ENCODE assay signal across 14 cellular contexts in the genomic region with DNA sequence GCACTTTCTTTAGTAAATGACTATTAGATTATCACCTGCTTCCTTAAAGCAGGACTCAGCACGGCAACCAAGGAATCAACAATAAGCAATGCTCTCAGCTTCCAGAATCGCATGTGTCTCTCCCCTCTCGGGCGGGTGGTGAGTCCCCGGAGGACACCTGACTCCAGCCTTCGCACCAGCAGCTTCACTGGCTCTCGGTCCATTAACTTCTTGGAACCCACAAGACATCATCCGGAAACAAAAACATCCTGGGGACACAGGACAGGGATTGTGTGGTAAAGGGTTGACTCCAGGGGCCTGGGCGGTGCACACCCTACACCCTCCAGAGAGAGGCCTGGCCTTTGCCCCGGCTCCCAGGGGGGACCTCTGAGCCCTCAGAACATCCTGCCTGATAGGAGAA. TPM values are rescaled to one million over a fixed set of nuclear protein-coding genes. Genes with fewer than 3 reads are reported as not detected.
A peak's percentile ranks its signal among the peaks of the same experiment; 100 is the strongest.
DNase-seq lines count a peak whose midpoint lies in the region; ATAC-seq and TF ChIP-seq lines count a peak whose summit lies in the region.
"Had no signal": no experiment of that assay in that cellular context is flagged by ENCODE, and none has a peak within 500 bp of the region (broad histone marks: within the 10 kb centered on the region; RNA-seq: fewer than 3 reads in every experiment).

No MANE protein-coding gene starts in this region.

- peak; percentile 79; the same call in 1 of the 2 replicates for TF ChIP-seq EP300 in Ishikawa (IDR thresholded peaks at IDR 0.05; ENCODE audit: borderline replicate concordance)

- no peaks in the 10 kb centered on the region for H3K9me3 ChIP-seq in right cardiac atrium (ENCODE audit: control insufficient read depth, low read length)
- no peaks in the 10 kb centered on the region for H3K9me3 ChIP-seq in left ventricle myocardium inferior (replicated peaks)
- no peaks in the 10 kb centered on the region for H3K9me3 ChIP-seq in CD8-positive, alpha-beta memory T cell (ENCODE audit: low read length)
- H3K9me3 ChIP-seq: BE2C had no signal

- intact Hi-C loops in right cardiac atrium (cut with DNase I): no loop called here
- intact Hi-C loops in left ventricle myocardium inferior (cut with micrococcal nuclease): no loop called here

- H3K4me1 Mint-ChIP-seq in CD8-positive, alpha-beta memory T cell: no peaks in the 10 kb centered on the region
- H3K4me1 Mint-ChIP-seq: GM23338 had no signal

- TF ChIP-seq CTCF in left ventricle myocardium inferior (IDR thresholded peaks at IDR 0.05; ENCODE audit: borderline replicate concordance): no peak

- ATAC-seq in right cardiac atrium: no peak
- ATAC-seq in GM21619 (IDR thresholded peaks at IDR 0.05; ENCODE audit: unreplicated experiment): no peak
- no peak for ATAC-seq in HG03469 (IDR thresholded peaks at IDR 0.05; ENCODE audit: unreplicated experiment)
- ATAC-seq: GM23338 had no signal

- POLR2A ChIA-PET in CD8-positive, alpha-beta memory T cell (lab: Charles Lee): no interaction called here

- no peak overlapping the region for H3K4me3 ChIP-seq in right cardiac atrium (ENCODE audit: low read length)
- H3K4me3 ChIP-seq in left ventricle myocardium inferior: no peak overlapping the region
- no peak overlapping the region for H3K4me3 ChIP-seq in CD8-positive, alpha-beta memory T cell (ENCODE audit: low read length)
- H3K4me3 ChIP-seq: GM23338 had no signal

- H3K27me3 Mint-ChIP-seq in CD8-positive, alpha-beta memory T cell: no peaks in the 10 kb centered on the region

- WGBS in right cardiac atrium: 85% methylated on average over 10 of the region's 10 CpGs

- no peak for TF ChIP-seq RAD21 in Ishikawa (IDR thresholded peaks at IDR 0.05; ENCODE audit: low read depth)

- H3K27ac Mint-ChIP-seq in CD8-positive, alpha-beta memory T cell: no peak overlapping the region
- H3K27ac Mint-ChIP-seq: GM23338 had no signal

- no peak overlapping the region for H3K4me3 Mint-ChIP-seq in CD8-positive, alpha-beta memory T cell
- H3K4me3 Mint-ChIP-seq: GM23338 had no signal

- peaks cover 0 to 43% (median 3%) of the 10 kb centered on the region in 3 donors for H3K36me3 Mint-ChIP-seq in CD8-positive, alpha-beta memory T cell

- no peaks in the 10 kb centered on the region for H3K9me3 Mint-ChIP-seq in CD8-positive, alpha-beta memory T cell
- H3K9me3 Mint-ChIP-seq: GM23338 had no signal

- CTCF ChIA-PET in CD8-positive, alpha-beta memory T cell (lab: Charles Lee): no interaction called here

- H3K27ac ChIP-seq in right cardiac atrium (ENCODE audit: low read length): no peak overlapping the region
- H3K27ac ChIP-seq in left ventricle myocardium inferior (replicated peaks): no peak overlapping the region
- H3K27ac ChIP-seq in CD8-positive, alpha-beta memory T cell (ENCODE audit: low read depth, low read length): no peak overlapping the region

- peak in 2 of 3 donors; percentile 6 to 25 for DNase-seq in right cardiac atrium
- no peak for DNase-seq in left ventricle myocardium inferior
- DNase-seq in kidney tubule cell (ENCODE audit: low spot score): peak; percentile 39
- DNase-seq in CD8-positive, alpha-beta memory T cell: no peak
- DNase-seq: BE2C, Calu3, DMS 273 treated with DMSO at 0.1 percent for 48 hours, H7 had no signal

- peaks cover 32% of the 10 kb centered on the region for H3K36me3 ChIP-seq in left ventricle myocardium inferior
- no peaks in the 10 kb centered on the region for H3K36me3 ChIP-seq in CD8-positive, alpha-beta memory T cell (ENCODE audit: insufficient read depth, low read length)

- H3K27me3 ChIP-seq in right cardiac atrium (ENCODE audit: control insufficient read depth, insufficient read depth) (no peaks in the 10 kb centered on the region), left ventricle myocardium inferior (ENCODE audit: low read depth) (no peaks in the 10 kb centered on the region)
- H3K27me3 ChIP-seq in CD8-positive, alpha-beta memory T cell (ENCODE audit: insufficient read depth, low read length, poor library complexity, severe bottlenecking): no peaks in the 10 kb centered on the region
- H3K27me3 ChIP-seq: BE2C had no signal

- H3K4me1 ChIP-seq in right cardiac atrium (ENCODE audit: control insufficient read depth, insufficient read depth, low read length) (no peaks in the 10 kb centered on the region), left ventricle myocardium inferior (peaks cover 12% of the 10 kb centered on the region)
- H3K4me1 ChIP-seq in CD8-positive, alpha-beta memory T cell (ENCODE audit: insufficient read depth, low read length): no peaks in the 10 kb centered on the region

TF ChIP-seq in Ishikawa, 13 proteins besides CTCF, POLR2A, EP300 and RAD21:
- TF ChIP-seq TCF12 (IDR thresholded peaks at IDR 0.05; ENCODE audit: low read depth) (peak; percentile 83), NFIC (IDR thresholded peaks at IDR 0.05) (peak; percentile 69), TEAD4 (IDR thresholded peaks at IDR 0.05) (peak; percentile 55), CREB1 (IDR thresholded peaks at IDR 0.05; ENCODE audit: low read depth) (no peak), EGR1 (IDR thresholded peaks at IDR 0.05) (no peak)
- TF ChIP-seq, protein P1, sequence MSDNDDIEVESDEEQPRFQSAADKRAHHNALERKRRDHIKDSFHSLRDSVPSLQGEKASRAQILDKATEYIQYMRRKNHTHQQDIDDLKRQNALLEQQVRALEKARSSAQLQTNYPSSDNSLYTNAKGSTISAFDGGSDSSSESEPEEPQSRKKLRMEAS (IDR thresholded peaks at IDR 0.05): peak; percentile 36; the same call in 1 of the 2 replicates

RNA-seq across cellular contexts. Expression of a gene that starts 22.7 kb away (rescaled TPM):
- 1 to 10 TPM; 2.3 to 7.5 (median 4.6) TPM for total RNA-seq in right cardiac atrium
- 1.0 TPM for polyA plus RNA-seq in right cardiac atrium
- total RNA-seq in left ventricle myocardium inferior: 1.4 TPM
- total RNA-seq in CD8-positive, alpha-beta memory T cell: not detected
- polyA plus RNA-seq in CD8-positive, alpha-beta memory T cell: not detected
- total RNA-seq: Calu3, Daoy, H7 had no signal
- polyA plus RNA-seq: AG04450, GM23338 had no signal

RNA-seq across cellular contexts. Expression of a gene that starts 23.9 kb away (rescaled TPM):
- total RNA-seq in right cardiac atrium (10 to 100 TPM; 13.6 to 24.4 (median 18.7) TPM), left ventricle myocardium inferior (14.1 TPM)
- 22.5 TPM for polyA plus RNA-seq in right cardiac atrium
- 10 to 100 TPM; 29.6 to 30.4 TPM for total RNA-seq in CD8-positive, alpha-beta memory T cell
- polyA plus RNA-seq in CD8-positive, alpha-beta memory T cell: 10.6 TPM

RNA-seq across cellular contexts. Expression of a gene that starts 24.1 kb away (rescaled TPM):
- 10 to 100 TPM; 27.9 to 34.0 (median 30.5) TPM for total RNA-seq in right cardiac atrium
- 28.9 TPM for polyA plus RNA-seq in right cardiac atrium
- total RNA-seq in left ventricle myocardium inferior: 28.0 TPM
- 10 to 100 TPM; 27.9 to 28.4 TPM for total RNA-seq in CD8-positive, alpha-beta memory T cell
- 29.9 TPM for polyA plus RNA-seq in CD8-positive, alpha-beta memory T cell

RNA-seq across cellular contexts. Expression of a gene that starts 35.2 kb away (rescaled TPM):
- total RNA-seq in right cardiac atrium (not detected), left ventricle myocardium inferior (not detected)
- not detected for polyA plus RNA-seq in right cardiac atrium
- not detected for total RNA-seq in CD8-positive, alpha-beta memory T cell
- not detected for polyA plus RNA-seq in CD8-positive, alpha-beta memory T cell
- total RNA-seq: Calu3, Daoy had no signal

RNA-seq across cellular contexts. Expression of a gene that starts 56.3 kb away (rescaled TPM):
- total RNA-seq in right cardiac atrium (10 to 100 TPM; 31.0 to 34.7 (median 33.5) TPM), left ventricle myocardium inferior (23.8 TPM)
- 20.8 TPM for polyA plus RNA-seq in right cardiac atrium
- 100 to 1,000 TPM; 184 to 189 TPM for total RNA-seq in CD8-positive, alpha-beta memory T cell
- polyA plus RNA-seq in CD8-positive, alpha-beta memory T cell: 175 TPM

Comparison
In these comparisons a context has a peak if more than half of its experiments do, and no peak if none do; other contexts are left out.
1. DNase-seq: peak in right cardiac atrium (2 of 3) and kidney tubule cell (single experiment); none in left ventricle myocardium inferior (single experiment) and CD8-positive, alpha-beta memory T cell (0 of 5).